12 cellular contexts compared by ENCODE assay signal in the genomic region with DNA sequence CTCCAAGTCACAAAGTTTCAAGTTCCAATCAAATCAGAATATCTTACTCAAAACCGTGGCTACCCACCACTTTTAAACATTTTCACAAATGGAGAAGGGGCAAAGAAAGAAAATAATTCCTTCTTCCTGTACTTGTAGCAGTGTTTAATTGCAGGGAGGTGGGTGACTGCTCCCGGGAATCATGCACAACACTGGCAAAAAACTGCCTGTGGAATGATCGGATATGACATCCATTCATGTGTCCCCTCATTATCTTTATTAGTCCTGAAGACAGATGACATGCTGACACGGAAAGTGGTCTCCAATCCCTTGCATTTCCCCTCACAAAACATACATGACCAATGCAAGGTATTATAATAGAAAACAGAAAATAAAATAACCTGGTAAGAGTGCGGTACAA. TPM values are rescaled to one million over a fixed set of nuclear protein-coding genes. Genes with fewer than 3 reads are reported as not detected.
A peak's percentile ranks its signal among the peaks of the same experiment; 100 is the strongest.
DNase-seq lines count a peak whose midpoint lies in the region; ATAC-seq, FAIRE-seq and TF ChIP-seq lines count a peak whose summit lies in the region.
"Had no signal": no experiment of that assay in that cellular context is flagged by ENCODE, and none has a peak within 500 bp of the region (broad histone marks: within the 10 kb centered on the region; RNA-seq: fewer than 3 reads in every experiment).

No MANE protein-coding gene starts in this region.

- TF ChIP-seq CTCF in endothelial cell of umbilical vein (IDR thresholded peaks at IDR 0.05; ENCODE audit: extremely low read depth in 1 of 2, insufficient read depth in 1 of 2, low read depth in 1 of 2, low read length in 2 of 2), result no peak
- TF ChIP-seq CTCF in body of pancreas (IDR thresholded peaks at IDR 0.05), result no peak
- no peak for TF ChIP-seq CTCF in GM13976 (IDR thresholded peaks at IDR 0.05; ENCODE audit: borderline replicate concordance, control extremely low read depth, extremely low read depth, insufficient read depth, missing control alignments)

- no peak for FAIRE-seq in endothelial cell of umbilical vein (lab: Jason Lieb, UNC)

- 90 to 92% methylated on average over 5 of the region's 5 CpGs for WGBS in body of pancreas, 2 donors

- CTCF ChIA-PET in endothelial cell of umbilical vein (lab: Charles Lee), result interaction anchor here (1.2 to 4.1 kb wide), 3 partner anchors 32 to 189 kb away, joined by 3 to 33 read pairs (median 6); no protein-coding TSS in a partner anchor

- in situ Hi-C loops in GM13976 (cut with MboI; ENCODE audit: low sequenced_read_pairs, unreplicated experiment), result no loop called here

- ATAC-seq in HG02870 (IDR thresholded peaks at IDR 0.05; ENCODE audit: unreplicated experiment) (no peak), body of pancreas (no peak), GM18907 (IDR thresholded peaks at IDR 0.05; ENCODE audit: unreplicated experiment) (no peak)
- ATAC-seq: mucosa of descending colon had no signal

- TF ChIP-seq POLR2A in endothelial cell of umbilical vein (IDR thresholded peaks at IDR 0.05; ENCODE audit: low read depth, low read length) (no peak), body of pancreas (IDR thresholded peaks at IDR 0.05) (no peak)

- peak overlapping the region; percentile 100 for H3K4me2 ChIP-seq in endothelial cell of umbilical vein (ENCODE audit: insufficient read depth, low read length)

- BruUV-seq in endothelial cell of umbilical vein (replicated peaks; lab: Mats Ljungman, UMichigan), result no TSS peak

- H3K9me1 ChIP-seq in endothelial cell of umbilical vein (replicated peaks; ENCODE audit: control insufficient read depth, extremely low read depth, insufficient read depth, low read length), result no peaks in the 10 kb centered on the region

- H3K9ac ChIP-seq in endothelial cell of umbilical vein (replicated peaks; ENCODE audit: extremely low read depth, insufficient read depth, low read length), result peak overlapping the region; percentile 86
- no peak overlapping the region for H3K9ac ChIP-seq in rectal smooth muscle tissue (ENCODE audit: low read length)

- H3K27me3 ChIP-seq in SJCRH30 (no peaks in the 10 kb centered on the region), endothelial cell of umbilical vein (ENCODE audit: control insufficient read depth in 2 of 2, insufficient read depth in 2 of 2, low read length in 2 of 2) (no peaks in the 10 kb centered on the region), rectal smooth muscle tissue (ENCODE audit: control insufficient read depth, insufficient read depth, low read length) (no peaks in the 10 kb centered on the region), body of pancreas (no peaks in the 10 kb centered on the region)

- H3K27ac ChIP-seq in SJCRH30, result no peak overlapping the region
- H3K27ac ChIP-seq in endothelial cell of umbilical vein (ENCODE audit: insufficient read depth, low read depth, low read length), result peak overlapping the region; percentile 94
- H3K27ac ChIP-seq in rectal smooth muscle tissue (ENCODE audit: low read depth, low read length), result no peak overlapping the region
- H3K27ac ChIP-seq in body of pancreas, result no peak overlapping the region
- H3K27ac ChIP-seq: RWPE1 had no signal

- peaks cover 54% of the 10 kb centered on the region for H3K79me2 ChIP-seq in endothelial cell of umbilical vein (ENCODE audit: control insufficient read depth, insufficient read depth, low read length)

- intact Hi-C loops in endothelial cell of umbilical vein (cut with micrococcal nuclease), result loop anchor here (10.0 kb wide), 1 partner anchor 428 kb away; the partner anchor contains the start of gene ADH5
- intact Hi-C loops in body of pancreas (cut with DNase I), result no loop called here

- POLR2A ChIA-PET in endothelial cell of umbilical vein (lab: Charles Lee), result no interaction called here

- H3K36me3 ChIP-seq in SJCRH30 (no peaks in the 10 kb centered on the region), endothelial cell of umbilical vein (ENCODE audit: control insufficient read depth in 2 of 2, extremely low read depth in 1 of 2, insufficient read depth in 2 of 2, low read length in 2 of 2) (no peaks in the 10 kb centered on the region), rectal smooth muscle tissue (ENCODE audit: control insufficient read depth, insufficient read depth, low read length) (no peaks in the 10 kb centered on the region), body of pancreas (replicated peaks in 1 of 2; ENCODE audit: insufficient read depth in 1 of 2, low read depth in 2 of 2) (no peaks in the 10 kb centered on the region)

- peak; percentile 12 for DNase-seq in EL
- no peak for DNase-seq in SJCRH30
- no peak for DNase-seq in endothelial cell of umbilical vein (ENCODE audit: low read depth, low spot score)
- DNase-seq in body of pancreas, result no peak
- DNase-seq in GM13976 (ENCODE audit: low spot score), result no peak
- DNase-seq: activated CD8-positive, alpha-beta memory T cell treated with anti-CD3 and anti-CD28 coated beads, Interleukin-2, amount 50 U/mL, for 4 hours; mucosa of descending colon; NCI-H1092 had no signal

- dilution Hi-C loops in endothelial cell of umbilical vein (cut with MboI; ENCODE audit: extremely low pct_ligation_motif_present, low sequenced_read_pairs), result no loop called here

- H3K9me3 ChIP-seq in SJCRH30 (replicated peaks) (no peaks in the 10 kb centered on the region), endothelial cell of umbilical vein (replicated peaks; ENCODE audit: control insufficient read depth, insufficient read depth, low read length) (no peaks in the 10 kb centered on the region), body of pancreas (no peaks in the 10 kb centered on the region)
- H3K9me3 ChIP-seq: mucosa of descending colon had no signal

- H4K20me1 ChIP-seq in endothelial cell of umbilical vein (replicated peaks; ENCODE audit: control insufficient read depth, extremely low read depth, insufficient read depth, low read length), result no peaks in the 10 kb centered on the region

- H2AFZ ChIP-seq in endothelial cell of umbilical vein (ENCODE audit: low read depth, low read length), result no peak overlapping the region

- peak overlapping the region; percentile 66 for H3K4me3 ChIP-seq in SJCRH30
- peak overlapping the region; percentile 90 to 97 (median 95) for H3K4me3 ChIP-seq in endothelial cell of umbilical vein (replicated peaks in 1 of 3; ENCODE audit: insufficient read depth in 1 of 3, low read depth in 1 of 3, low read length in 3 of 3)
- H3K4me3 ChIP-seq in rectal smooth muscle tissue (ENCODE audit: low read length), result peak overlapping the region; percentile 75
- H3K4me3 ChIP-seq in body of pancreas, result no peak overlapping the region
- H3K4me3 ChIP-seq: mucosa of descending colon had no signal

- H3K4me1 ChIP-seq in SJCRH30 (peaks cover 3% of the 10 kb centered on the region; the same call in 1 of the 2 replicates), endothelial cell of umbilical vein (ENCODE audit: control insufficient read depth, extremely low read depth, insufficient read depth, low read length) (peaks cover 63% of the 10 kb centered on the region), rectal smooth muscle tissue (ENCODE audit: control insufficient read depth, insufficient read depth, low read length) (no peaks in the 10 kb centered on the region), body of pancreas (peaks cover 9% of the 10 kb centered on the region)

TF ChIP-seq in endothelial cell of umbilical vein, 7 proteins besides CTCF, POLR2A, EP300 and RAD21:
- TF ChIP-seq GATA2 (IDR thresholded peaks at IDR 0.05; ENCODE audit: insufficient read depth, insufficient read length, low read depth, low read length) (no peak), FOS (IDR thresholded peaks at IDR 0.05; ENCODE audit: borderline replicate concordance, insufficient read depth, low read length) (no peak), POLR2AphosphoS5 (IDR thresholded peaks at IDR 0.05; ENCODE audit: insufficient read depth, low read depth, low read length) (no peak), MYC (IDR thresholded peaks at IDR 0.05; ENCODE audit: low read depth, low read length) (no peak), EZH2 (IDR thresholded peaks at IDR 0.05; ENCODE audit: borderline replicate concordance, low read depth, low read length, severe bottlenecking) (no peak), JUN (IDR thresholded peaks at IDR 0.05; ENCODE audit: borderline replicate concordance, insufficient read depth, insufficient read length, low read depth) (no peak)
- TF ChIP-seq, protein P1, sequence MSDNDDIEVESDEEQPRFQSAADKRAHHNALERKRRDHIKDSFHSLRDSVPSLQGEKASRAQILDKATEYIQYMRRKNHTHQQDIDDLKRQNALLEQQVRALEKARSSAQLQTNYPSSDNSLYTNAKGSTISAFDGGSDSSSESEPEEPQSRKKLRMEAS (IDR thresholded peaks at IDR 0.05; ENCODE audit: insufficient read depth, insufficient read length), result no peak
TF ChIP-seq in endothelial cell of umbilical vein: peak in this region for 0.

RNA-seq across cellular contexts. Expression of gene TSPAN5, which starts 2.0 kb away (rescaled TPM):
- 24.6 and 27.2 TPM in 2 replicates for total RNA-seq in SJCRH30 (2014; rRNA removed; shearing (Covaris generic))
- 37.6 and 45.1 TPM in 2 replicates for total RNA-seq in endothelial cell of umbilical vein
- 46.4 and 50.2 TPM in 2 replicates for polyA plus RNA-seq in endothelial cell of umbilical vein
- 42.9 and 44.5 TPM in 2 replicates for polyA plus RNA-seq in endothelial cell of umbilical vein (2011; cell fraction: cytosol; rRNA removed)
- 47.0 and 49.7 TPM in 2 replicates for polyA plus RNA-seq in endothelial cell of umbilical vein (2011; cell fraction: nucleus; rRNA removed)
- 35.5 and 51.3 TPM in 2 replicates for polyA plus RNA-seq in endothelial cell of umbilical vein (2012)
- 63.5 and 64.3 TPM in 2 replicates for polyA minus RNA-seq in endothelial cell of umbilical vein
- polyA minus RNA-seq in endothelial cell of umbilical vein (2011; cell fraction: cytosol; rRNA and poly(A)+ RNA removed), result not detected
- 41.3 and 46.2 TPM in 2 replicates for polyA minus RNA-seq in endothelial cell of umbilical vein (2011; cell fraction: nucleus; rRNA and poly(A)+ RNA removed)
- 1 to 10 TPM; 1.8 to 2.0 TPM for total RNA-seq in body of pancreas

Comparison
In these comparisons a context has a peak if more than half of its experiments do, and no peak if none do; other contexts are left out.
1. H3K4me3 ChIP-seq: peak in SJCRH30 (single experiment), endothelial cell of umbilical vein (3 of 3) and rectal smooth muscle tissue (single experiment); none in body of pancreas (0 of 2).